Comparison of ENCODE assay signal across 23 cellular contexts in genomic region chr6:27785297-27785696, GRCh38.
"Had no signal": no experiment of that assay in that cellular context is flagged by ENCODE, and none has a peak within 500 bp of the region (broad histone marks: within the 10 kb centered on the region; RNA-seq: fewer than 3 reads in every experiment).

No MANE protein-coding gene starts in this region.

- H3K27ac Mint-ChIP-seq: activated CD4-positive, alpha-beta T cell treated with anti-CD3 and anti-CD28 coated beads for 36 hours; activated CD8-positive, alpha-beta T cell treated with anti-CD3 and anti-CD28 coated beads for 36 hours; activated naive CD8-positive, alpha-beta T cell treated with anti-CD3 and anti-CD28 coated beads, Interleukin-2, amount 10 ng/mL, durations not matched to agents 7 days and 5 days; activated T-cell treated with anti-CD3 and anti-CD28 coated beads, Interleukin-2, amount 50 U/mL, for 72 hours; activated T-helper 2 cell treated with anti-CD3 and anti-CD28 coated beads, Interferon-gamma antibody, Interleukin-2, Interleukin-4, amounts not matched to agents 10 μg/mL and 5 μg/mL and 100 μg/mL, durations not matched to agents 14 hours and 24 hours and 36 hours had no signal

- ATAC-seq: activated CD4-positive, alpha-beta T cell treated with anti-CD3 and anti-CD28 coated beads for 36 hours; activated CD8-positive, alpha-beta T cell treated with anti-CD3 and anti-CD28 coated beads for 36 hours; activated T-cell treated with anti-CD3 and anti-CD28 coated beads, Interleukin-2, amount 50 U/mL, for 72 hours; T-helper 17 cell had no signal

- H3K4me1 ChIP-seq: adrenal gland had no signal

- H3K36me3 Mint-ChIP-seq: activated naive CD8-positive, alpha-beta T cell treated with anti-CD3 and anti-CD28 coated beads, Interleukin-2, amount 10 ng/mL, durations not matched to agents 7 days and 5 days had no signal

- H3K4me3 Mint-ChIP-seq: activated CD4-positive, alpha-beta T cell treated with anti-CD3 and anti-CD28 coated beads for 36 hours; activated CD8-positive, alpha-beta T cell treated with anti-CD3 and anti-CD28 coated beads for 36 hours; activated naive CD8-positive, alpha-beta T cell treated with anti-CD3 and anti-CD28 coated beads, Interleukin-2, amount 10 ng/mL, durations not matched to agents 7 days and 5 days; activated T-cell treated with anti-CD3 and anti-CD28 coated beads, Interleukin-2, amount 50 U/mL, for 72 hours; T-helper 17 cell had no signal

- H3K9me3 Mint-ChIP-seq: activated CD8-positive, alpha-beta T cell treated with anti-CD3 and anti-CD28 coated beads for 36 hours; activated naive CD8-positive, alpha-beta T cell treated with anti-CD3 and anti-CD28 coated beads, Interleukin-2, amount 10 ng/mL, durations not matched to agents 7 days and 5 days; activated T-cell treated with anti-CD3 and anti-CD28 coated beads, Interleukin-2, amount 50 U/mL, for 72 hours; activated T-helper 2 cell treated with anti-CD3 and anti-CD28 coated beads, Interferon-gamma antibody, Interleukin-2, Interleukin-4, amounts not matched to agents 10 μg/mL and 5 μg/mL and 100 μg/mL, durations not matched to agents 14 hours and 24 hours and 36 hours had no signal

- H3K27ac ChIP-seq: adrenal gland, WERI-Rb-1 had no signal

- H3K27me3 ChIP-seq: adrenal gland had no signal

- H3K4me3 ChIP-seq: adrenal gland had no signal

- H3K9me3 ChIP-seq: adrenal gland had no signal

- H3K4me1 Mint-ChIP-seq: activated CD4-positive, alpha-beta T cell treated with anti-CD3 and anti-CD28 coated beads for 36 hours; activated naive CD8-positive, alpha-beta T cell treated with anti-CD3 and anti-CD28 coated beads, Interleukin-2, amount 10 ng/mL, durations not matched to agents 7 days and 5 days; T-helper 17 cell had no signal

- H3K36me3 ChIP-seq: adrenal gland, WERI-Rb-1 had no signal

- DNase-seq: activated CD4-positive, alpha-beta T cell treated with anti-CD3 and anti-CD28 coated beads for 36 hours; activated CD8-positive, alpha-beta memory T cell treated with anti-CD3 and anti-CD28 coated beads, Interleukin-2, amount 50 U/mL, for 4 hours; activated CD8-positive, alpha-beta T cell treated with anti-CD3 and anti-CD28 coated beads for 36 hours; activated gamma-delta T cell treated with Interleukin-2 at 50 U/mL for 16 hours; activated naive CD4-positive, alpha-beta T cell treated with anti-CD3 and anti-CD28 coated beads, Interleukin-2, amount 50 U/mL, for 16 hours; activated naive CD8-positive, alpha-beta T cell treated with anti-CD3 and anti-CD28 coated beads, Interleukin-2, amount 10 ng/mL, durations not matched to agents 7 days and 5 days; activated T-cell treated with anti-CD3 and anti-CD28 coated beads, Interleukin-2, amount 50 U/mL, for 72 hours; adrenal gland; anterior cingulate cortex; cerebellar nuclear complex; NCI-H1048; NCI-H146; NCI-H187 treated with DMSO at 0.1 percent for 48 hours; NCI-H2081 treated with DMSO at 0.1 percent for 48 hours; NCI-H446 treated with DMSO at 0.1 percent for 48 hours; NCI-H524 treated with DMSO at 0.1 percent for 48 hours; NCI-H748 treated with DMSO at 0.1 percent for 48 hours; NK-92 treated with Interleukin-12 subunit alpha and Interleukin-12 subunit beta, amount 100 ng/mL, for 24 hours; SIG-M5; T-helper 17 cell; T-helper 9 cell; WERI-Rb-1 had no signal
